17 cellular contexts compared by ENCODE assay signal in genomic region chr9:69579749-69580581, GRCh38.
A peak's percentile ranks its signal among the peaks of the same experiment; 100 is the strongest.
DNase-seq lines count a peak whose midpoint lies in the region; ATAC-seq and TF ChIP-seq lines count a peak whose summit lies in the region.
"Had no signal": no experiment of that assay in that cellular context is flagged by ENCODE, and none has a peak within 500 bp of the region (broad histone marks: within the 10 kb centered on the region; RNA-seq: fewer than 3 reads in every experiment).

No MANE protein-coding gene starts in this region.

- H3K27me3 ChIP-seq in cardiac muscle cell (peaks cover 10% of the 10 kb centered on the region), right lobe of liver (no peaks in the 10 kb centered on the region)

- H3K4me1 Mint-ChIP-seq in endothelial cell (ENCODE audit: unreplicated experiment): no peaks in the 10 kb centered on the region
- H3K4me1 Mint-ChIP-seq: CD4-positive, CD25-positive, alpha-beta regulatory T cell had no signal

- TF ChIP-seq POLR2A in right lobe of liver (IDR thresholded peaks at IDR 0.05): no peak

- TF ChIP-seq CTCF in cardiac muscle cell (IDR thresholded peaks at IDR 0.05; ENCODE audit: low read depth, low read length): no peak
- no peak for TF ChIP-seq CTCF in right lobe of liver (IDR thresholded peaks at IDR 0.05)
- no peak for TF ChIP-seq CTCF in endothelial cell (IDR thresholded peaks at IDR 0.05; ENCODE audit: unreplicated experiment)

- 31% methylated on average over 5 of the region's 5 CpGs for WGBS in right lobe of liver (ENCODE audit: insufficient coverage, low coverage, low lambda C conversion rate, missing lambda C conversion rate)

- no peaks in the 10 kb centered on the region for H3K36me3 ChIP-seq in cardiac muscle cell
- H3K36me3 ChIP-seq in right lobe of liver: no peaks in the 10 kb centered on the region

- H3K4me3 ChIP-seq in cardiac muscle cell: no peak overlapping the region
- H3K4me3 ChIP-seq in right lobe of liver: peak overlapping the region in 2 of 3 donors; percentile 7 to 9

- H3K27ac ChIP-seq in cardiac muscle cell: peak overlapping the region; percentile 54
- H3K27ac ChIP-seq in right lobe of liver: peak overlapping the region; percentile 41 to 82 (median 78)

- H3K9me3 Mint-ChIP-seq in endothelial cell (ENCODE audit: unreplicated experiment): no peaks in the 10 kb centered on the region
- H3K9me3 Mint-ChIP-seq: HFFc6 had no signal

- H3K27ac Mint-ChIP-seq in endothelial cell (ENCODE audit: unreplicated experiment): no peak overlapping the region
- H3K27ac Mint-ChIP-seq: CD4-positive, CD25-positive, alpha-beta regulatory T cell; HFFc6 had no signal

- peaks cover 2% of the 10 kb centered on the region for H3K27me3 Mint-ChIP-seq in endothelial cell (ENCODE audit: unreplicated experiment)

- no peaks in the 10 kb centered on the region for H3K9me3 ChIP-seq in cardiac muscle cell (ENCODE audit: low read depth)
- H3K9me3 ChIP-seq in right lobe of liver: no peaks in the 10 kb centered on the region
- H3K9me3 ChIP-seq: Caco-2 had no signal

- H3K36me3 Mint-ChIP-seq in endothelial cell (ENCODE audit: low read depth, unreplicated experiment): no peaks in the 10 kb centered on the region
- H3K36me3 Mint-ChIP-seq: CD4-positive, CD25-positive, alpha-beta regulatory T cell had no signal

- intact Hi-C loops in Right ventricle myocardium inferior (cut with DNase I): no loop called here
- intact Hi-C loops in right lobe of liver (cut with DNase I): no loop called here

- H3K4me3 Mint-ChIP-seq in endothelial cell (ENCODE audit: unreplicated experiment): no peak overlapping the region
- H3K4me3 Mint-ChIP-seq: CD4-positive, CD25-positive, alpha-beta regulatory T cell; HFFc6 had no signal

- ATAC-seq in Right ventricle myocardium inferior: no peak
- peak; percentile 83 to 93 (median 88) for ATAC-seq in right lobe of liver
- no peak for ATAC-seq in GM19395 (IDR thresholded peaks at IDR 0.05; ENCODE audit: unreplicated experiment)

- DNase-seq in cardiac muscle cell (ENCODE audit: low read depth in 1 of 2, low spot score in 1 of 2) (no peak), Right ventricle myocardium inferior (ENCODE audit: missing footprints) (no peak), SK-N-DZ (ENCODE audit: low spot score) (peak; percentile 19), right lobe of liver (peak; percentile 22 to 78 (median 58)), endothelial cell (ENCODE audit: low spot score) (no peak), OCI-M1 (lab: John Stamatoyannopoulos, UW) (no peak)
- DNase-seq: ACHN; AML-193; Caco-2; CD4-positive, CD25-positive, alpha-beta regulatory T cell; HFFc6; KG1; NCI-H1105; NCI-H187; NCI-H510A; NK-92 treated with Interleukin-12 subunit alpha and Interleukin-12 subunit beta, amount 100 ng/mL, for 24 hours had no signal

- H3K4me1 ChIP-seq in cardiac muscle cell (ENCODE audit: low read depth) (peaks cover 18% of the 10 kb centered on the region), right lobe of liver (peaks cover 0 to 36% (median 16%) of the 10 kb centered on the region in 4 donors)
- H3K4me1 ChIP-seq: Caco-2 had no signal

Comparison
In these comparisons a context has a peak if more than half of its experiments do, and no peak if none do; other contexts are left out.
1. DNase-seq: peak in SK-N-DZ (single experiment) and right lobe of liver (3 of 3); none in cardiac muscle cell (0 of 2), Right ventricle myocardium inferior (single experiment), endothelial cell (single experiment) and OCI-M1 (single experiment).
2. ATAC-seq: peak in right lobe of liver (4 of 4); none in Right ventricle myocardium inferior (single experiment) and GM19395 (single experiment).